Comparison of ENCODE assay signal across 38 cellular contexts in the genomic region with DNA sequence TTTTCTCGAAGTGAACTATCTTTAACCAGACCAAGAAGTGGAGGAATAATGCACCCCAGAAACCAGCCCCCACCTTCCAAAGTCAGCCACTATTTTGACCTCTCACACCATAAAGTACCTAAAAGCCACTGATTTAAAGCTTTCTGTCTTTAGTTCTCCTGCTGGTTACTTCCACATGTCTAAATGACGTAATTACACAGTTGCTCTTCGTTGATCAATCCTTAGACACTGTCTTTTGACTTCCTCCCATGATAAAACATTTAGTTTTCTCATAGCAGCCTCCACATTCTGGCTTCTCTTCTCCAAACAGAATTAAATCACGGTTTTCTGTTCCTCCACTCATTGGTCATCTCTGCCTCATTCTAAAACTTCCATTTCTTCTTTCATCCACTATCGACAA.
"Had no signal": no experiment of that assay in that cellular context is flagged by ENCODE, and none has a peak within 500 bp of the region (broad histone marks: within the 10 kb centered on the region; RNA-seq: fewer than 3 reads in every experiment).

No MANE protein-coding gene starts in this region.

- H3K9me3 ChIP-seq: ascending aorta had no signal

- H3K4me1 Mint-ChIP-seq: activated CD4-positive, alpha-beta memory T cell treated with anti-CD3 and anti-CD28 coated beads, Interleukin-2, amount 10 ng/mL, durations not matched to agents 7 days and 5 days; activated CD4-positive, alpha-beta T cell treated with anti-CD3 and anti-CD28 coated beads for 36 hours; activated CD4-positive, alpha-beta T cell treated with anti-CD3 and anti-CD28 coated beads, Interleukin-2, amount 10 ng/mL, durations not matched to agents 7 days and 5 days; activated CD8-positive, alpha-beta memory T cell treated with anti-CD3 and anti-CD28 coated beads, Interleukin-2, amount 10 ng/mL, durations not matched to agents 7 days and 5 days; activated naive CD4-positive, alpha-beta T cell treated with anti-CD3 and anti-CD28 coated beads, Interleukin-2, amount 10 ng/mL, durations not matched to agents 7 days and 5 days; activated naive CD4-positive, alpha-beta T cell treated with anti-CD3 and anti-CD28 coated beads, Interleukin-2, amount 50 U/mL, for 24 hours; activated naive CD8-positive, alpha-beta T cell treated with anti-CD3 and anti-CD28 coated beads, Interleukin-2, amount 10 ng/mL, durations not matched to agents 7 days and 5 days; activated naive CD8-positive, alpha-beta T cell treated with anti-CD3 and anti-CD28 coated beads, Interleukin-2, amount 50 U/mL, for 24 hours; central memory CD8-positive, alpha-beta T cell had no signal

- H3K27ac ChIP-seq: ascending aorta, cardiac muscle cell, WERI-Rb-1 had no signal

- H3K27me3 Mint-ChIP-seq: activated CD4-positive, alpha-beta memory T cell treated with anti-CD3 and anti-CD28 coated beads, Interleukin-2, amount 10 ng/mL, durations not matched to agents 7 days and 5 days; activated CD4-positive, alpha-beta T cell treated with anti-CD3 and anti-CD28 coated beads, Interleukin-2, amount 10 ng/mL, durations not matched to agents 7 days and 5 days; activated CD8-positive, alpha-beta memory T cell treated with anti-CD3 and anti-CD28 coated beads, Interleukin-2, amount 10 ng/mL, durations not matched to agents 7 days and 5 days; activated naive CD4-positive, alpha-beta T cell treated with anti-CD3 and anti-CD28 coated beads, Interleukin-2, amount 10 ng/mL, durations not matched to agents 7 days and 5 days; activated naive CD4-positive, alpha-beta T cell treated with anti-CD3 and anti-CD28 coated beads, Interleukin-2, amount 50 U/mL, for 24 hours; activated naive CD8-positive, alpha-beta T cell treated with anti-CD3 and anti-CD28 coated beads, Interleukin-2, amount 10 ng/mL, durations not matched to agents 7 days and 5 days; activated T-cell treated with anti-CD3 and anti-CD28 coated beads, Interleukin-2, amount 50 U/mL, for 24 hours had no signal

- H3K4me3 Mint-ChIP-seq: activated CD4-positive, alpha-beta memory T cell treated with anti-CD3 and anti-CD28 coated beads, Interleukin-2, amount 10 ng/mL, durations not matched to agents 7 days and 5 days; activated CD4-positive, alpha-beta T cell treated with anti-CD3 and anti-CD28 coated beads for 36 hours; activated CD4-positive, alpha-beta T cell treated with anti-CD3 and anti-CD28 coated beads, Interleukin-2, amount 10 ng/mL, durations not matched to agents 7 days and 5 days; activated CD8-positive, alpha-beta memory T cell treated with anti-CD3 and anti-CD28 coated beads, Interleukin-2, amount 10 ng/mL, durations not matched to agents 7 days and 5 days; activated CD8-positive, alpha-beta T cell treated with anti-CD3 and anti-CD28 coated beads, Interleukin-2, amount 10 ng/mL, durations not matched to agents 7 days and 5 days; activated naive CD4-positive, alpha-beta T cell treated with anti-CD3 and anti-CD28 coated beads, Interleukin-2, amount 10 ng/mL, durations not matched to agents 7 days and 5 days; activated naive CD4-positive, alpha-beta T cell treated with anti-CD3 and anti-CD28 coated beads, Interleukin-2, amount 50 U/mL, for 24 hours; activated naive CD8-positive, alpha-beta T cell; activated naive CD8-positive, alpha-beta T cell treated with anti-CD3 and anti-CD28 coated beads, Interleukin-2, amount 10 ng/mL, durations not matched to agents 7 days and 5 days; activated naive CD8-positive, alpha-beta T cell treated with anti-CD3 and anti-CD28 coated beads, Interleukin-2, amount 50 U/mL, for 24 hours; activated T-cell treated with anti-CD3 and anti-CD28 coated beads, Interleukin-2, amount 50 U/mL, for 24 hours; brain; central memory CD8-positive, alpha-beta T cell; T-helper 1 cell treated with Interleukin-12 subunit alpha and Interleukin-12 subunit beta and Interleukin-4 antibody, amounts not matched to agents 30 μg/mL and 1 μg/mL, for 36 hours; T-helper 2 cell treated with Interferon-gamma antibody and Interleukin-4, amounts not matched to agents 5 μg/mL and 100 μg/mL, for 36 hours; WTC11 had no signal

- DNase-seq: activated CD4-positive, alpha-beta memory T cell treated with anti-CD3 and anti-CD28 coated beads, Interleukin-2, amount 10 ng/mL, durations not matched to agents 7 days and 5 days; activated CD4-positive, alpha-beta T cell treated with anti-CD3 and anti-CD28 coated beads for 1 hour; activated CD4-positive, alpha-beta T cell treated with anti-CD3 and anti-CD28 coated beads for 36 hours; activated CD4-positive, alpha-beta T cell treated with anti-CD3 and anti-CD28 coated beads for 48 hours; activated CD4-positive, alpha-beta T cell treated with anti-CD3 and anti-CD28 coated beads, Interleukin-2, amount 10 ng/mL, durations not matched to agents 7 days and 5 days; activated CD4-positive, alpha-beta T cell treated with anti-CD3 and anti-CD28 coated beads, Interleukin-2, amount 50 U/mL, for 48 hours; activated CD4-positive, CD25-positive, alpha-beta regulatory T cell; activated CD8-positive, alpha-beta memory T cell treated with anti-CD3 and anti-CD28 coated beads for 24 hours; activated CD8-positive, alpha-beta memory T cell treated with anti-CD3 and anti-CD28 coated beads, Interleukin-2, amount 10 ng/mL, durations not matched to agents 7 days and 5 days; activated CD8-positive, alpha-beta memory T cell treated with anti-CD3 and anti-CD28 coated beads, Interleukin-2, amount 50 U/mL, for 48 hours; activated CD8-positive, alpha-beta T cell treated with anti-CD3 and anti-CD28 coated beads, Interleukin-2, amount 10 ng/mL, durations not matched to agents 7 days and 5 days; activated effector memory CD4-positive, alpha-beta T cell treated with Interleukin-2 at 50 U/mL for 16 hours; activated gamma-delta T cell; activated naive CD4-positive, alpha-beta T cell treated with anti-CD3 and anti-CD28 coated beads, Interleukin-2, amount 10 ng/mL, durations not matched to agents 7 days and 5 days; activated naive CD4-positive, alpha-beta T cell treated with Interleukin-2 at 50 U/mL for 16 hours; activated naive CD8-positive, alpha-beta T cell treated with anti-CD3 and anti-CD28 coated beads, Interleukin-2, amount 10 ng/mL, durations not matched to agents 7 days and 5 days; activated naive CD8-positive, alpha-beta T cell treated with anti-CD3 and anti-CD28 coated beads, Interleukin-2, amount 50 U/mL, for 24 hours; activated T-cell treated with anti-CD3 and anti-CD28 coated beads, Interleukin-2, amount 50 U/mL, for 24 hours; activated T-cell treated with anti-CD3 and anti-CD28 coated beads, Interleukin-2, amount 50 U/mL, for 48 hours; amygdala; anterior cingulate cortex; caudate nucleus; cerebellar nuclear complex; T-helper 1 cell; T-helper 2 cell; T-helper 9 cell; WERI-Rb-1 had no signal

- H3K9me3 Mint-ChIP-seq: activated CD4-positive, alpha-beta T cell treated with anti-CD3 and anti-CD28 coated beads, Interleukin-2, amount 10 ng/mL, durations not matched to agents 7 days and 5 days; activated naive CD4-positive, alpha-beta T cell treated with anti-CD3 and anti-CD28 coated beads, Interleukin-2, amount 10 ng/mL, durations not matched to agents 7 days and 5 days; activated naive CD4-positive, alpha-beta T cell treated with anti-CD3 and anti-CD28 coated beads, Interleukin-2, amount 50 U/mL, for 24 hours; activated naive CD8-positive, alpha-beta T cell treated with anti-CD3 and anti-CD28 coated beads, Interleukin-2, amount 10 ng/mL, durations not matched to agents 7 days and 5 days; activated T-helper 2 cell treated with anti-CD3 and anti-CD28 coated beads, Interferon-gamma antibody, Interleukin-2, Interleukin-4, amounts not matched to agents 10 μg/mL and 5 μg/mL and 100 μg/mL, durations not matched to agents 14 hours and 24 hours and 36 hours; T-helper 2 cell treated with Interferon-gamma antibody and Interleukin-4, amounts not matched to agents 5 μg/mL and 100 μg/mL, for 36 hours; WTC11 had no signal

- H3K4me3 ChIP-seq: ascending aorta, cardiac muscle cell had no signal

- H3K4me1 ChIP-seq: ascending aorta had no signal

- H3K27ac Mint-ChIP-seq: activated CD4-positive, alpha-beta memory T cell treated with anti-CD3 and anti-CD28 coated beads, Interleukin-2, amount 10 ng/mL, durations not matched to agents 7 days and 5 days; activated CD4-positive, alpha-beta T cell treated with anti-CD3 and anti-CD28 coated beads for 36 hours; activated CD4-positive, alpha-beta T cell treated with anti-CD3 and anti-CD28 coated beads, Interleukin-2, amount 10 ng/mL, durations not matched to agents 7 days and 5 days; activated CD8-positive, alpha-beta memory T cell treated with anti-CD3 and anti-CD28 coated beads, Interleukin-2, amount 10 ng/mL, durations not matched to agents 7 days and 5 days; activated CD8-positive, alpha-beta T cell treated with anti-CD3 and anti-CD28 coated beads, Interleukin-2, amount 10 ng/mL, durations not matched to agents 7 days and 5 days; activated naive CD4-positive, alpha-beta T cell treated with anti-CD3 and anti-CD28 coated beads, Interleukin-2, amount 10 ng/mL, durations not matched to agents 7 days and 5 days; activated naive CD4-positive, alpha-beta T cell treated with anti-CD3 and anti-CD28 coated beads, Interleukin-2, amount 50 U/mL, for 24 hours; activated naive CD8-positive, alpha-beta T cell; activated naive CD8-positive, alpha-beta T cell treated with anti-CD3 and anti-CD28 coated beads, Interleukin-2, amount 10 ng/mL, durations not matched to agents 7 days and 5 days; activated naive CD8-positive, alpha-beta T cell treated with anti-CD3 and anti-CD28 coated beads, Interleukin-2, amount 50 U/mL, for 24 hours; activated T-cell treated with anti-CD3 and anti-CD28 coated beads, Interleukin-2, amount 50 U/mL, for 24 hours; activated T-helper 2 cell treated with anti-CD3 and anti-CD28 coated beads, Interferon-gamma antibody, Interleukin-2, Interleukin-4, amounts not matched to agents 10 μg/mL and 5 μg/mL and 100 μg/mL, durations not matched to agents 14 hours and 24 hours and 36 hours; brain; T-helper 1 cell treated with Interleukin-12 subunit alpha and Interleukin-12 subunit beta and Interleukin-4 antibody, amounts not matched to agents 30 μg/mL and 1 μg/mL, for 36 hours; T-helper 2 cell treated with Interferon-gamma antibody and Interleukin-4, amounts not matched to agents 5 μg/mL and 100 μg/mL, for 36 hours; WTC11 had no signal

- ATAC-seq: activated CD4-positive, alpha-beta T cell treated with anti-CD3 and anti-CD28 coated beads for 36 hours; activated CD4-positive, CD25-positive, alpha-beta regulatory T cell treated with anti-CD3 and anti-CD28 coated beads, Interleukin-2, amount 50 U/mL, for 24 hours; activated CD8-positive, alpha-beta memory T cell treated with anti-CD3 and anti-CD28 coated beads, Interleukin-2, amount 10 ng/mL, durations not matched to agents 7 days and 5 days; activated CD8-positive, alpha-beta T cell treated with anti-CD3 and anti-CD28 coated beads, Interleukin-2, amount 10 ng/mL, durations not matched to agents 7 days and 5 days; activated naive CD8-positive, alpha-beta T cell treated with anti-CD3 and anti-CD28 coated beads, Interleukin-2, amount 50 U/mL, for 24 hours; WTC11 had no signal

- H3K36me3 Mint-ChIP-seq: activated CD8-positive, alpha-beta memory T cell treated with anti-CD3 and anti-CD28 coated beads, Interleukin-2, amount 10 ng/mL, durations not matched to agents 7 days and 5 days; activated naive CD4-positive, alpha-beta T cell treated with anti-CD3 and anti-CD28 coated beads, Interleukin-2, amount 10 ng/mL, durations not matched to agents 7 days and 5 days; activated naive CD4-positive, alpha-beta T cell treated with anti-CD3 and anti-CD28 coated beads, Interleukin-2, amount 50 U/mL, for 24 hours; activated naive CD8-positive, alpha-beta T cell; activated naive CD8-positive, alpha-beta T cell treated with anti-CD3 and anti-CD28 coated beads, Interleukin-2, amount 10 ng/mL, durations not matched to agents 7 days and 5 days; brain; WTC11 had no signal

- H3K36me3 ChIP-seq: ascending aorta, cardiac muscle cell, WERI-Rb-1 had no signal

- H3K27me3 ChIP-seq: ascending aorta had no signal
